ENCODE assay signal across 10 cellular contexts in genomic region chr20:16709017-16709416, GRCh38. TPM values are rescaled to one million over a fixed set of nuclear protein-coding genes. Genes with fewer than 3 reads are reported as not detected.
A peak's percentile ranks its signal among the peaks of the same experiment; 100 is the strongest.
DNase-seq lines count a peak whose midpoint lies in the region; ATAC-seq and TF ChIP-seq lines count a peak whose summit lies in the region.
"Had no signal": no experiment of that assay in that cellular context is flagged by ENCODE, and none has a peak within 500 bp of the region (broad histone marks: within the 10 kb centered on the region; RNA-seq: fewer than 3 reads in every experiment).

No MANE protein-coding gene starts in this region.

- 0 out of 2 replicates have a peak overlapping the region, but pooled peaks have one; percentile 21 for H3K4me2 ChIP-seq in DOHH2 (ENCODE audit: low read length)

- H3K27ac Mint-ChIP-seq in T-cell, result peak overlapping the region in 1 of 2 donors; percentile 39

- H3K4me3 ChIP-seq in DOHH2 (ENCODE audit: low read length), result no peak overlapping the region
- no peak overlapping the region for H3K4me3 ChIP-seq in ascending aorta
- H3K4me3 ChIP-seq: adrenal gland had no signal

- POLR2A ChIA-PET in T-cell (lab: Charles Lee), result interaction anchor here in 1 of 2 donors (0.7 kb wide), 1 partner anchor 874 kb away, joined by 3 read pairs; no protein-coding TSS in a partner anchor

- peak overlapping the region in 2 of 3 donors; percentile 13 to 69 for H3K4me3 Mint-ChIP-seq in T-cell

- H4K20me1 ChIP-seq in DOHH2 (ENCODE audit: control insufficient read depth, insufficient read depth, low read depth, low read length), result no peaks in the 10 kb centered on the region

- peaks cover 0 to 7% (median 0%) of the 10 kb centered on the region in 3 donors for H3K9me3 Mint-ChIP-seq in T-cell

- H3K4me1 ChIP-seq in DOHH2 (ENCODE audit: control insufficient read depth, low read length) (peaks cover 23% of the 10 kb centered on the region), ascending aorta (no peaks in the 10 kb centered on the region)
- H3K4me1 ChIP-seq: adrenal gland had no signal

- H3F3A ChIP-seq in DOHH2 (ENCODE audit: control insufficient read depth, insufficient read depth), result no peaks in the 10 kb centered on the region

- H3K27me3 ChIP-seq in DOHH2 (ENCODE audit: control insufficient read depth, low read length) (peaks cover 3% of the 10 kb centered on the region; the same call in 1 of the 2 replicates), ascending aorta (no peaks in the 10 kb centered on the region)
- H3K27me3 ChIP-seq: adrenal gland had no signal

- H3K9me3 ChIP-seq in DOHH2 (ENCODE audit: control insufficient read depth, insufficient read depth, low read length) (no peaks in the 10 kb centered on the region), ascending aorta (no peaks in the 10 kb centered on the region)
- H3K9me3 ChIP-seq: adrenal gland had no signal

- intact Hi-C loops in sciatic nerve (cut with DNase I) (no loop called here), ascending aorta (cut with DNase I) (no loop called here)

- TF ChIP-seq CTCF in DOHH2 (IDR thresholded peaks at IDR 0.05; ENCODE audit: low read depth, low read length, poor library complexity, severe bottlenecking), result no peak
- TF ChIP-seq CTCF in ascending aorta (IDR thresholded peaks at IDR 0.05), result no peak

- ATAC-seq in GM19328 (IDR thresholded peaks at IDR 0.05; ENCODE audit: unreplicated experiment), result peak; percentile 83
- ATAC-seq in HG03039 (IDR thresholded peaks at IDR 0.05; ENCODE audit: unreplicated experiment), result peak; percentile 79
- ATAC-seq in T-cell (replicated peaks in 1 of 4), result peak; percentile 80 to 97 (median 92)
- no peak for ATAC-seq in sciatic nerve
- no peak for ATAC-seq in HG03457 (IDR thresholded peaks at IDR 0.05; ENCODE audit: unreplicated experiment)

- H3K9me2 ChIP-seq in DOHH2 (replicated peaks; ENCODE audit: control insufficient read depth, low read length), result no peaks in the 10 kb centered on the region

- no peaks in the 10 kb centered on the region for H3K36me3 ChIP-seq in DOHH2 (ENCODE audit: control insufficient read depth, low read length)
- H3K36me3 ChIP-seq in ascending aorta, result no peaks in the 10 kb centered on the region
- H3K36me3 ChIP-seq: adrenal gland had no signal

- peaks cover 8 to 15% of the 10 kb centered on the region in 2 donors for H3K27me3 Mint-ChIP-seq in T-cell

- H3K4me1 Mint-ChIP-seq in T-cell, result peaks cover 39 to 41% (median 40%) of the 10 kb centered on the region in 3 donors

- DNase-seq in T-cell (peak in 3 of 34 experiments; percentile 4 to 16 (median 7)), sciatic nerve (ENCODE audit: low spot score) (no peak), ascending aorta (ENCODE audit: low spot score in 2 of 2) (no peak), NCI-H526 treated with DMSO at 0.1 percent for 48 hours (lab: John Stamatoyannopoulos, UW) (no peak)
- DNase-seq: adrenal gland had no signal

- H3K79me2 ChIP-seq in DOHH2 (ENCODE audit: control insufficient read depth, low read length), result no peaks in the 10 kb centered on the region

- H3K36me3 Mint-ChIP-seq in T-cell, result peaks cover 6% of the 10 kb centered on the region

- CTCF ChIA-PET in T-cell (lab: Charles Lee), result no interaction called here

- H3K27ac ChIP-seq in DOHH2 (ENCODE audit: low read depth, low read length) (no peak overlapping the region), ascending aorta (no peak overlapping the region)
- H3K27ac ChIP-seq: adrenal gland had no signal

RNA-seq across cellular contexts. Expression of gene SNRPB2, which starts 20.8 kb away (rescaled TPM):
- total RNA-seq in T-cell, result 10 to 100 TPM; 31.5 to 46.7 (median 45.5) TPM
- 42.0 TPM for total RNA-seq in sciatic nerve
- total RNA-seq in ascending aorta, result 3.4 TPM

RNA-seq across cellular contexts. Expression of gene OTOR, which starts 39.1 kb away (rescaled TPM):
- not detected for total RNA-seq in T-cell
- not detected for total RNA-seq in sciatic nerve
- not detected for total RNA-seq in ascending aorta
- total RNA-seq: adrenal gland, myocyte had no signal

Comparison
In these comparisons a context has a peak if more than half of its experiments do, and no peak if none do; other contexts are left out.
1. ATAC-seq: peak in GM19328 (single experiment), HG03039 (single experiment) and T-cell (4 of 4); none in sciatic nerve (single experiment) and HG03457 (single experiment).